1 cellular context compared by ENCODE assay signal in genomic region chr1:145992502-145992936, GRCh38.
TF ChIP-seq lines count a peak whose summit lies in the region.

No MANE protein-coding gene starts in this region.

TF ChIP-seq in liver, 16 proteins besides CTCF, POLR2A, EP300 and RAD21 (continued from another document):
- no peak for TF ChIP-seq ZBTB33 (IDR thresholded peaks at IDR 0.05)
- TF ChIP-seq JUND (IDR thresholded peaks at IDR 0.05) = no peak
- no peak for TF ChIP-seq ATF3 (IDR thresholded peaks at IDR 0.05)
- TF ChIP-seq SP1 (IDR thresholded peaks at IDR 0.05) = no peak
- TF ChIP-seq MAX (IDR thresholded peaks at IDR 0.05) = no peak
- TF ChIP-seq EGR1 (IDR thresholded peaks at IDR 0.05; ENCODE audit: low read depth in 2 of 2) = no peak
- no peak for TF ChIP-seq TAF1 (conservative IDR thresholded peaks at IDR 0.05)
- TF ChIP-seq FOXA1 (IDR thresholded peaks at IDR 0.05) = no peak
